ENCODE assay signal across 30 cellular contexts in the genomic region with DNA sequence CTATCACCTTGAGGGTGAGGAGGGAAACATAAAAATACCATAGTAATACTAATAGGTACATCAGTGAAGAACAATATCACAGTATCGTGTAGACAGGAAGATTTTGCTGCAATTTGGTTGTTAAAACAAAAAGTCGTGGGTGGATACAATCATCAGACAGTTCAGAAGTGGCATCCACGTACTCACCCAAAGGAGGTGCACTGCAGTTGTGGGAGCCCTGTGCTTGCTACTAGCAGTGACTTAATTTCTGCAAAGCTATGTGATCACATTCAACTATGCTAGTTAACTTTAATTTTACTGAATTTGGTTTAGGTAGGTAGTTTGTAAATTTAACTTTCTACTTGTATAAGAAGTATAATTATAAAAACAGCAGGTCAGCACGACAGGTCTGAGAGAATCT.
"Had no signal": no experiment of that assay in that cellular context is flagged by ENCODE, and none has a peak within 500 bp of the region (broad histone marks: within the 10 kb centered on the region; RNA-seq: fewer than 3 reads in every experiment).

No MANE protein-coding gene starts in this region.

- DNase-seq: activated effector memory CD4-positive, alpha-beta T cell treated with anti-CD3 and anti-CD28 coated beads, Interleukin-2, amount 50 U/mL, for 16 hours; activated effector memory CD4-positive, alpha-beta T cell treated with Interleukin-2 at 50 U/mL for 16 hours; activated gamma-delta T cell; activated gamma-delta T cell treated with Interleukin-2 at 50 U/mL for 16 hours; activated naive CD4-positive, alpha-beta T cell; activated naive CD4-positive, alpha-beta T cell treated with anti-CD3 and anti-CD28 coated beads for 36 hours; activated naive CD4-positive, alpha-beta T cell treated with anti-CD3 and anti-CD28 coated beads, Interleukin-2, amount 10 ng/mL, durations not matched to agents 7 days and 5 days; activated naive CD4-positive, alpha-beta T cell treated with anti-CD3 and anti-CD28 coated beads, Interleukin-2, amount 50 U/mL, for 16 hours; activated naive CD4-positive, alpha-beta T cell treated with Interleukin-2 at 50 U/mL for 16 hours; activated naive CD8-positive, alpha-beta T cell treated with anti-CD3 and anti-CD28 coated beads for 36 hours; activated naive CD8-positive, alpha-beta T cell treated with anti-CD3 and anti-CD28 coated beads, Interleukin-2, amount 10 ng/mL, durations not matched to agents 7 days and 5 days; activated naive CD8-positive, alpha-beta T cell treated with anti-CD3 and anti-CD28 coated beads, Interleukin-2, amount 50 U/mL, for 24 hours; activated T-cell treated with anti-CD3 and anti-CD28 coated beads, Interleukin-2, amount 50 U/mL, for 24 hours; activated T-cell treated with anti-CD3 and anti-CD28 coated beads, Interleukin-2, amount 50 U/mL, for 4 hours; activated T-cell treated with anti-CD3 and anti-CD28 coated beads, Interleukin-2, amount 50 U/mL, for 48 hours; activated T-cell treated with anti-CD3 and anti-CD28 coated beads, Interleukin-2, amount 50 U/mL, for 72 hours; adrenal gland; amniotic stem cell; amygdala; anterior cingulate cortex; aorta; body of pancreas; brain microvascular endothelial cell; central memory CD4-positive, alpha-beta T cell; cerebellar nuclear complex had no signal

- ATAC-seq: activated naive CD4-positive, alpha-beta T cell treated with anti-CD3 and anti-CD28 coated beads, Interleukin-2, amount 50 U/mL, for 72 hours; activated naive CD8-positive, alpha-beta T cell treated with anti-CD3 and anti-CD28 coated beads, Interleukin-2, amount 50 U/mL, for 24 hours; activated T-cell treated with anti-CD3 and anti-CD28 coated beads, Interleukin-2, amount 50 U/mL, for 4 hours; activated T-cell treated with anti-CD3 and anti-CD28 coated beads, Interleukin-2, amount 50 U/mL, for 72 hours; activated T-helper 17 cell treated with anti-CD3 and anti-CD28 coated beads, Interleukin-2, amount 50 U/mL, for 72 hours; body of pancreas had no signal

- H3K27ac ChIP-seq: adrenal gland, ascending aorta, body of pancreas, brain microvascular endothelial cell, breast epithelium, cardiac muscle cell had no signal

- H3K27me3 ChIP-seq: adrenal gland, ascending aorta, body of pancreas, brain microvascular endothelial cell, breast epithelium, cardiac muscle cell had no signal

- H3K9me3 ChIP-seq: adrenal gland, ascending aorta, body of pancreas, breast epithelium had no signal

- H3K36me3 ChIP-seq: adrenal gland, ascending aorta, brain microvascular endothelial cell, breast epithelium, cardiac muscle cell had no signal

- H3K4me3 ChIP-seq: adrenal gland, ascending aorta, body of pancreas, breast epithelium, cardiac muscle cell had no signal
